8 cellular contexts compared by ENCODE assay signal in genomic region chr16:79597277-79597676, GRCh38. TPM values are rescaled to one million over a fixed set of nuclear protein-coding genes. Genes with fewer than 3 reads are reported as not detected.
DNase-seq lines count a peak whose midpoint lies in the region; ATAC-seq and TF ChIP-seq lines count a peak whose summit lies in the region.

No MANE protein-coding gene starts in this region.

- H3K27ac Mint-ChIP-seq in activated CD8-positive, alpha-beta memory T cell treated with anti-CD3 and anti-CD28 coated beads, Interleukin-2, amount 10 ng/mL, durations not matched to agents 7 days and 5 days = peak overlapping the region; percentile 93

- 52 to 73% methylated on average over 3 of the region's 3 CpGs for WGBS in lung, 2 donors
- WGBS in testis, 2 donors = 12 to 21% methylated on average over 3 of the region's 3 CpGs
- WGBS in mesendoderm (ENCODE audit: extremely low coverage, insufficient coverage, low lambda C conversion rate) = no CpG with 5 or more reads among the region's 3 CpGs

- no peak overlapping the region for H2BK5ac ChIP-seq in mesendoderm (ENCODE audit: low read length)

- H4K8ac ChIP-seq in mesendoderm (ENCODE audit: low read depth, low read length) = no peak overlapping the region

- H2AK5ac ChIP-seq in mesendoderm (ENCODE audit: low read length) = no peak overlapping the region

- no peaks in the 10 kb centered on the region for H3K79me2 ChIP-seq in mesendoderm (ENCODE audit: control insufficient read depth, insufficient read depth, low read length)

- no peak for DNase-seq in activated CD8-positive, alpha-beta memory T cell treated with anti-CD3 and anti-CD28 coated beads, Interleukin-2, amount 10 ng/mL, durations not matched to agents 7 days and 5 days
- DNase-seq in activated CD8-positive, alpha-beta memory T cell treated with anti-CD3 and anti-CD28 coated beads for 24 hours = no peak
- no peak for DNase-seq in caudate nucleus (lab: John Stamatoyannopoulos, UW)
- no peak for DNase-seq in lung (ENCODE audit: low spot score)
- no peak for DNase-seq in testis
- no peak for DNase-seq in mesendoderm
- DNase-seq in NCI-H1417 (lab: John Stamatoyannopoulos, UW) = no peak
- DNase-seq in ecto neural progenitor cell (ENCODE audit: low spot score) = no peak

- H3K4ac ChIP-seq in mesendoderm (ENCODE audit: low read depth, low read length) = no peak overlapping the region

- no peak overlapping the region for H4K5ac ChIP-seq in mesendoderm (ENCODE audit: low read length)

- no peak overlapping the region for H3K18ac ChIP-seq in mesendoderm (ENCODE audit: low read length)

- H3K56ac ChIP-seq in mesendoderm (ENCODE audit: low read length) = no peak overlapping the region

- H3K9me3 Mint-ChIP-seq in activated CD8-positive, alpha-beta memory T cell treated with anti-CD3 and anti-CD28 coated beads, Interleukin-2, amount 10 ng/mL, durations not matched to agents 7 days and 5 days (ENCODE audit: low read depth) = no peaks in the 10 kb centered on the region

- H3K4me1 ChIP-seq in lung (ENCODE audit: control insufficient read depth in 2 of 2, insufficient read depth in 2 of 2, low read length in 2 of 2) = peaks cover 0 to 2% of the 10 kb centered on the region in 2 donors
- H3K4me1 ChIP-seq in testis = peaks cover 9% of the 10 kb centered on the region
- H3K4me1 ChIP-seq in mesendoderm (ENCODE audit: control insufficient read depth, low read depth, low read length) = peaks cover 2% of the 10 kb centered on the region

- H3K23ac ChIP-seq in mesendoderm (ENCODE audit: low read length) = no peak overlapping the region

- H3K36me3 ChIP-seq in lung (ENCODE audit: control insufficient read depth in 2 of 2, insufficient read depth in 2 of 2, low read length in 2 of 2) (no peaks in the 10 kb centered on the region), testis (ENCODE audit: low read depth, missing control alignments) (no peaks in the 10 kb centered on the region), mesendoderm (ENCODE audit: control insufficient read depth, insufficient read depth, low read length) (no peaks in the 10 kb centered on the region)

- H3K4me2 ChIP-seq in mesendoderm (ENCODE audit: low read length) = no peak overlapping the region

- CTCF ChIA-PET in activated CD8-positive, alpha-beta memory T cell treated with anti-CD3 and anti-CD28 coated beads, Interleukin-2, amount 10 ng/mL, durations not matched to agents 7 days and 5 days (lab: Charles Lee) = no interaction called here

- no peak overlapping the region for H2BK120ac ChIP-seq in mesendoderm (ENCODE audit: low read depth, low read length)

- TF ChIP-seq POLR2A in testis (IDR thresholded peaks at IDR 0.05) = no peak

- ATAC-seq in activated CD8-positive, alpha-beta memory T cell treated with anti-CD3 and anti-CD28 coated beads, Interleukin-2, amount 10 ng/mL, durations not matched to agents 7 days and 5 days = no peak
- ATAC-seq in lung (ENCODE audit: insufficient read depth, low FRiP score) = no peak

- H3K4me3 Mint-ChIP-seq in activated CD8-positive, alpha-beta memory T cell treated with anti-CD3 and anti-CD28 coated beads, Interleukin-2, amount 10 ng/mL, durations not matched to agents 7 days and 5 days = peak overlapping the region; percentile 92

- peak overlapping the region; percentile 26 for H3K27ac ChIP-seq in caudate nucleus (ENCODE audit: low read depth, low read length)
- H3K27ac ChIP-seq in lung (ENCODE audit: low read depth in 1 of 2, low read length in 1 of 2) = no peak overlapping the region
- peak overlapping the region; percentile 85 to 92 for H3K27ac ChIP-seq in testis
- no peak overlapping the region for H3K27ac ChIP-seq in mesendoderm (ENCODE audit: low read depth, low read length)

- peaks cover 28% of the 10 kb centered on the region for H3K4me1 Mint-ChIP-seq in activated CD8-positive, alpha-beta memory T cell treated with anti-CD3 and anti-CD28 coated beads, Interleukin-2, amount 10 ng/mL, durations not matched to agents 7 days and 5 days

- H3K36me3 Mint-ChIP-seq in activated CD8-positive, alpha-beta memory T cell treated with anti-CD3 and anti-CD28 coated beads, Interleukin-2, amount 10 ng/mL, durations not matched to agents 7 days and 5 days = peaks cover 31% of the 10 kb centered on the region

- TF ChIP-seq CTCF in lung (IDR thresholded peaks at IDR 0.05; ENCODE audit: control extremely low read depth, extremely low read depth) (no peak), testis (IDR thresholded peaks at IDR 0.05) (no peak)

- no peaks in the 10 kb centered on the region for H3K27me3 Mint-ChIP-seq in activated CD8-positive, alpha-beta memory T cell treated with anti-CD3 and anti-CD28 coated beads, Interleukin-2, amount 10 ng/mL, durations not matched to agents 7 days and 5 days

- H3K9me3 ChIP-seq in lung (ENCODE audit: control insufficient read depth in 2 of 2, insufficient read depth in 1 of 2, low read length in 1 of 2) = no peaks in the 10 kb centered on the region
- no peaks in the 10 kb centered on the region for H3K9me3 ChIP-seq in testis

- intact Hi-C loops in testis (cut with DNase I; ENCODE audit: low total_unique reads) = no loop called here

- H3K4me3 ChIP-seq in lung (peak overlapping the region; percentile 42), testis (peak overlapping the region; percentile 68 to 83), mesendoderm (ENCODE audit: low read length) (no peak overlapping the region)

- H2BK15ac ChIP-seq in mesendoderm (replicated peaks; ENCODE audit: low read depth) = no peak overlapping the region

- no peak overlapping the region for H3K9ac ChIP-seq in mesendoderm (ENCODE audit: low read length)

- H3K27me3 ChIP-seq in lung (ENCODE audit: control insufficient read depth, insufficient read depth) (no peaks in the 10 kb centered on the region), testis (no peaks in the 10 kb centered on the region), mesendoderm (ENCODE audit: insufficient read depth, low read length, poor library complexity) (no peaks in the 10 kb centered on the region)

- H3K79me1 ChIP-seq in mesendoderm (ENCODE audit: low read length) = no peaks in the 10 kb centered on the region

RNA-seq across cellular contexts. Expression of gene MAF, which starts 3.3 kb away (rescaled TPM):
- total RNA-seq in activated CD8-positive, alpha-beta memory T cell treated with anti-CD3 and anti-CD28 coated beads, Interleukin-2, amount 10 ng/mL, durations not matched to agents 7 days and 5 days = 10 to 100 TPM; 30.1 to 32.6 TPM
- total RNA-seq in lung = 10 to 100 TPM; 49.2 to 66.8 TPM
- polyA plus RNA-seq in lung = 10 to 100 TPM in 1 of 2 donors, 1 to 10 TPM in 1; 7.0 to 11.0 TPM
- total RNA-seq in testis = 100 to 1,000 TPM in 1 of 2 donors, 10 to 100 TPM in 1; 84.6 to 112 TPM
- polyA plus RNA-seq in testis (ENCODE audit: insufficient read depth, low read depth, low replicate concordance) = 22.0 TPM
- 0.37 TPM for polyA plus RNA-seq in mesendoderm (2013, experiment 1 of 2)
- polyA plus RNA-seq in mesendoderm (2013, experiment 2 of 2) = 0.39 TPM

Comparison
In these comparisons a context has a peak if more than half of its experiments do, and no peak if none do; other contexts are left out.
1. H3K27ac ChIP-seq: peak in caudate nucleus (single experiment) and testis (2 of 2); none in lung (0 of 2) and mesendoderm (single experiment).